1 cellular context compared by ENCODE assay signal in the genomic region with DNA sequence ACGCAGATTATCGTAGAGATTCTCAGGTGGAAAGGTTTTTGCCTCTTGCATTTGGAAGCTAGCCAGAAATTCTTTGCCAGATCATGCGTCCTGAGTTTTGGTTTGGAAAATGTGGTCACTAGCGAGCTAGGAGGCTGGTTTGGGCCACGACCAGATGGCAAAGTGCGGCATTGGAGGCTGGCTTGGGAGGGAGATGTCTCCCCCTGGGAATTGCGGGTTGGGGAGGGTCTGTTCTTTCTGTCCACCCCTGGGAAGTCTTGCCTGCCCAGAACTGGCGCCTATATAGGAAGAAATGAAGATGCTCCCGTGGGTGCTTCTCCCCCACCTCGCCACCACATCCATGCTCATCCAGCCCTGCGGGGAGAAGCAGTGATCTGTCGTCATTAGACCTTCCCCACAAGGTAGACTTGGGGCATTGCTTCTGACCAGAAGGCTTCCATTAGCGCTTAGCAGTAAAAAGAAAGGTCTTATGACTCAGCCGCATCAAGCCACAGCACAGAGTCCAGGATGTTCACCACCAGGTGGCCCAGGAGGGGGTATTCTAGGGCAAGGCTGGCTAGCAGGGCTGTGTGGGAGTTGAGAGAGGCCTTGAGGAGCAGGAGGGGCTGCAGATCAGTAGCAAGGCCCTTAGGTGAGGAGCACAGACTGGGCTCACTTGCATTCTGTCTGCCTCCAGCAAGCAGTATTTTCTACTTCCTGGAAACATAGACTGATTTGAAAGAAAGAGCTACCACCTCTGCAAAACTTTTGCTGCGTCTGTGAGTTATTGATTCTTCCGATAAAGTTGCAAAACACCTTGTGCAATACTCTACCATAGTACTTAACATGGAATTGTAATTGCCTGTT.
TF ChIP-seq lines count a peak whose summit lies in the region.

No MANE protein-coding gene starts in this region.

TF ChIP-seq in HepG2, 621 proteins besides CTCF, POLR2A, EP300 and RAD21 (continued from another document and continues in another):
- TF ChIP-seq, protein P1, sequence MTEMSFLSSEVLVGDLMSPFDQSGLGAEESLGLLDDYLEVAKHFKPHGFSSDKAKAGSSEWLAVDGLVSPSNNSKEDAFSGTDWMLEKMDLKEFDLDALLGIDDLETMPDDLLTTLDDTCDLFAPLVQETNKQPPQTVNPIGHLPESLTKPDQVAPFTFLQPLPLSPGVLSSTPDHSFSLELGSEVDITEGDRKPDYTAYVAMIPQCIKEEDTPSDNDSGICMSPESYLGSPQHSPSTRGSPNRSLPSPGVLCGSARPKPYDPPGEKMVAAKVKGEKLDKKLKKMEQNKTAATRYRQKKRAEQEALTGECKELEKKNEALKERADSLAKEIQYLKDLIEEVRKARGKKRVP (CRISPR knock-in tag; IDR thresholded peaks at IDR 0.05): peak in 1 of 2 experiments; percentile 66; a peak in 1 of 4 replicates
- no peak for TF ChIP-seq ZNF430 (CRISPR knock-in tag; IDR thresholded peaks at IDR 0.05)
- peak; percentile 59; the same call in 1 of the 2 replicates for TF ChIP-seq JUND (CRISPR knock-in tag; IDR thresholded peaks at IDR 0.05)
- no peak for TF ChIP-seq RFX3 (CRISPR knock-in tag; IDR thresholded peaks at IDR 0.05)
- TF ChIP-seq ZNF607 (CRISPR knock-in tag; IDR thresholded peaks at IDR 0.05; ENCODE audit: borderline replicate concordance): 0 out of 2 replicates have a peak, but pooled peaks have one; percentile 40
- TF ChIP-seq KAT8 (CRISPR knock-in tag; IDR thresholded peaks at IDR 0.05): peak; percentile 41; the same call in 1 of the 2 replicates
- TF ChIP-seq, protein P2, sequence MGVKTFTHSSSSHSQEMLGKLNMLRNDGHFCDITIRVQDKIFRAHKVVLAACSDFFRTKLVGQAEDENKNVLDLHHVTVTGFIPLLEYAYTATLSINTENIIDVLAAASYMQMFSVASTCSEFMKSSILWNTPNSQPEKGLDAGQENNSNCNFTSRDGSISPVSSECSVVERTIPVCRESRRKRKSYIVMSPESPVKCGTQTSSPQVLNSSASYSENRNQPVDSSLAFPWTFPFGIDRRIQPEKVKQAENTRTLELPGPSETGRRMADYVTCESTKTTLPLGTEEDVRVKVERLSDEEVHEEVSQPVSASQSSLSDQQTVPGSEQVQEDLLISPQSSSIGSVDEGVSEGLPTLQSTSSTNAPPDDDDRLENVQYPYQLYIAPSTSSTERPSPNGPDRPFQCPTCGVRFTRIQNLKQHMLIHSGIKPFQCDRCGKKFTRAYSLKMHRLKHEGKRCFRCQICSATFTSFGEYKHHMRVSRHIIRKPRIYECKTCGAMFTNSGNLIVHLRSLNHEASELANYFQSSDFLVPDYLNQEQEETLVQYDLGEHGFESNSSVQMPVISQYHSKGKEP (CRISPR knock-in tag; IDR thresholded peaks at IDR 0.05): no peak
- TF ChIP-seq REPIN1 (CRISPR knock-in tag; IDR thresholded peaks at IDR 0.05; ENCODE audit: borderline replicate concordance, low read depth): 0 out of 2 replicates have a peak, but pooled peaks have one; percentile 55
- TF ChIP-seq SATB2 (CRISPR knock-in tag; IDR thresholded peaks at IDR 0.05): no peak
- no peak for TF ChIP-seq HMG20B (CRISPR knock-in tag; conservative IDR thresholded peaks at IDR 0.05)
- TF ChIP-seq TBL1XR1 (IDR thresholded peaks at IDR 0.05; ENCODE audit: borderline replicate concordance, low read length, partially characterized antibody): peak; percentile 31
- TF ChIP-seq CREM (IDR thresholded peaks at IDR 0.05): 0 out of 2 replicates have a peak, but pooled peaks have one; percentile 22
- TF ChIP-seq CREM (CRISPR knock-in tag; IDR thresholded peaks at IDR 0.05): no peak
- 0 out of 2 replicates have a peak, but pooled peaks have one; percentile 11 for TF ChIP-seq HOXA5 (CRISPR knock-in tag; IDR thresholded peaks at IDR 0.05)
- TF ChIP-seq NCOA1 (CRISPR knock-in tag; IDR thresholded peaks at IDR 0.05): no peak
- peak; percentile 31; the same call in 1 of the 2 replicates for TF ChIP-seq FOXP4 (CRISPR knock-in tag; IDR thresholded peaks at IDR 0.05)
- peak; percentile 41 for TF ChIP-seq CBX1 (IDR thresholded peaks at IDR 0.05; ENCODE audit: low read depth)
- TF ChIP-seq HNF4A (CRISPR knock-in tag; IDR thresholded peaks at IDR 0.05): peak; percentile 65
- TF ChIP-seq ZNF30 (CRISPR knock-in tag; IDR thresholded peaks at IDR 0.05): no peak
- TF ChIP-seq, protein P3, sequence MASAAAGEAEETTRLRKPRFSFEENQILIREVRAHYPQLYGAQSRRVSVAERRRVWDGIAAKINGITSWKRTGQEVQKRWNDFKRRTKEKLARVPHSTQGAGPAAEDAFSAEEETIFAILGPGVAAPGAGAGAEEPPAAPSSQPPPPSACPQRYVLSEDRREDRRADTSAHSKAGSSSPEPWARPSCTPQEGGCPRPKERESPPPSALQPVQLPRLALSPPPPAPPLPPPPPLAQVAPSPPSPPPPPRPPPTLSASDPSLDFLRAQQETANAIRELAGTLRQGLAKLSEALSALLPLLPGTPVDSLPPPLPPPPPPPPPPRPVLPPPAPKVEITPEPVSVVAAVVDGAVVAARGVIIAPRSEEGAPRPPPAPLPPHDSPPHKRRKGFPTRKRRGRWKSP (CRISPR knock-in tag; IDR thresholded peaks at IDR 0.05): peak; percentile 39; the same call in 1 of the 2 replicates
- no peak for TF ChIP-seq NR1H2 (CRISPR knock-in tag; IDR thresholded peaks at IDR 0.05; ENCODE audit: borderline replicate concordance, low read depth)
- peak; percentile 27 for TF ChIP-seq ZNF644 (CRISPR knock-in tag; IDR thresholded peaks at IDR 0.05; ENCODE audit: low read depth)
- no peak for TF ChIP-seq ZNF572 (CRISPR knock-in tag; IDR thresholded peaks at IDR 0.05)
- TF ChIP-seq ZZZ3 (CRISPR knock-in tag; IDR thresholded peaks at IDR 0.05; ENCODE audit: borderline replicate concordance): no peak
- no peak for TF ChIP-seq IRF9 (CRISPR knock-in tag; IDR thresholded peaks at IDR 0.05; ENCODE audit: borderline replicate concordance)
- peak; percentile 45; the same call in 1 of the 2 replicates for TF ChIP-seq SOX5 (CRISPR knock-in tag; IDR thresholded peaks at IDR 0.05; ENCODE audit: borderline replicate concordance)
- TF ChIP-seq POLR2AphosphoS5 (IDR thresholded peaks at IDR 0.05; ENCODE audit: low read depth, low read length): no peak
- TF ChIP-seq ZNF713 (CRISPR knock-in tag; IDR thresholded peaks at IDR 0.05): no peak
- peak; percentile 38; the same call in 1 of the 2 replicates for TF ChIP-seq NCOA2 (CRISPR knock-in tag; IDR thresholded peaks at IDR 0.05)
- TF ChIP-seq HDAC1 (CRISPR knock-in tag; IDR thresholded peaks at IDR 0.05): 0 out of 2 replicates have a peak, but pooled peaks have one; percentile 36
- no peak for TF ChIP-seq U2AF1 (optimal IDR thresholded peaks at IDR 0.05; ENCODE audit: low read depth, low read length)
- 0 out of 2 replicates have a peak, but pooled peaks have one; percentile 39 for TF ChIP-seq MIER2 (CRISPR knock-in tag; IDR thresholded peaks at IDR 0.05)
- TF ChIP-seq ZNF574 (CRISPR knock-in tag; IDR thresholded peaks at IDR 0.05): peak; percentile 46; the same call in 1 of the 2 replicates
- no peak for TF ChIP-seq ZNF83 (CRISPR knock-in tag; IDR thresholded peaks at IDR 0.05; ENCODE audit: borderline replicate concordance)
- TF ChIP-seq DMAP1 (CRISPR knock-in tag; IDR thresholded peaks at IDR 0.05): 0 out of 2 replicates have a peak, but pooled peaks have one; percentile 57
- TF ChIP-seq ZNF264 (CRISPR knock-in tag; IDR thresholded peaks at IDR 0.05): no peak
- TF ChIP-seq TBP (CRISPR knock-in tag; IDR thresholded peaks at IDR 0.05): no peak
- peak; percentile 87 for TF ChIP-seq GATAD2A (CRISPR knock-in tag; IDR thresholded peaks at IDR 0.05)
- 0 out of 2 replicates have a peak, but pooled peaks have one; percentile 44 for TF ChIP-seq RCOR2 (CRISPR knock-in tag; IDR thresholded peaks at IDR 0.05)
- TF ChIP-seq ZNF317 (CRISPR knock-in tag; IDR thresholded peaks at IDR 0.05): 0 out of 2 replicates have a peak, but pooled peaks have one; percentile 38
- TF ChIP-seq CREB1 (IDR thresholded peaks at IDR 0.05): no peak
- TF ChIP-seq CREB1 (CRISPR knock-in tag; IDR thresholded peaks at IDR 0.05): peak; percentile 80
- no peak for TF ChIP-seq ZSCAN12 (CRISPR knock-in tag; IDR thresholded peaks at IDR 0.05)
- TF ChIP-seq ZNF24 (IDR thresholded peaks at IDR 0.05): no peak
- TF ChIP-seq CAMTA2 (CRISPR knock-in tag; IDR thresholded peaks at IDR 0.05; ENCODE audit: borderline replicate concordance): no peak
- TF ChIP-seq ZNF232 (CRISPR knock-in tag; IDR thresholded peaks at IDR 0.05; ENCODE audit: borderline replicate concordance): no peak
- TF ChIP-seq HOXD1 (CRISPR knock-in tag; IDR thresholded peaks at IDR 0.05): no peak
- TF ChIP-seq, protein P4, sequence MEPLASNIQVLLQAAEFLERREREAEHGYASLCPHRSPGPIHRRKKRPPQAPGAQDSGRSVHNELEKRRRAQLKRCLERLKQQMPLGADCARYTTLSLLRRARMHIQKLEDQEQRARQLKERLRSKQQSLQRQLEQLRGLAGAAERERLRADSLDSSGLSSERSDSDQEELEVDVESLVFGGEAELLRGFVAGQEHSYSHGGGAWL (CRISPR knock-in tag; IDR thresholded peaks at IDR 0.05): 0 out of 2 replicates have a peak, but pooled peaks have one; percentile 16
- peak; percentile 74; the same call in 1 of the 2 replicates for TF ChIP-seq SALL1 (CRISPR knock-in tag; IDR thresholded peaks at IDR 0.05)
- TF ChIP-seq ZNF687 (CRISPR knock-in tag; IDR thresholded peaks at IDR 0.05): peak; percentile 59
- TF ChIP-seq THAP11 (CRISPR knock-in tag; IDR thresholded peaks at IDR 0.05): peak; percentile 55
- no peak; the same call in 1 of the 2 replicates for TF ChIP-seq TBX2 (CRISPR knock-in tag; IDR thresholded peaks at IDR 0.05; ENCODE audit: borderline replicate concordance)
- no peak for TF ChIP-seq ZNF839 (CRISPR knock-in tag; IDR thresholded peaks at IDR 0.05; ENCODE audit: borderline replicate concordance)
- 0 out of 2 replicates have a peak, but pooled peaks have one; percentile 58 for TF ChIP-seq ZSCAN31 (CRISPR knock-in tag; IDR thresholded peaks at IDR 0.05; ENCODE audit: low read depth)
